Comparison of ENCODE assay signal across 9 cellular contexts in the genomic region with DNA sequence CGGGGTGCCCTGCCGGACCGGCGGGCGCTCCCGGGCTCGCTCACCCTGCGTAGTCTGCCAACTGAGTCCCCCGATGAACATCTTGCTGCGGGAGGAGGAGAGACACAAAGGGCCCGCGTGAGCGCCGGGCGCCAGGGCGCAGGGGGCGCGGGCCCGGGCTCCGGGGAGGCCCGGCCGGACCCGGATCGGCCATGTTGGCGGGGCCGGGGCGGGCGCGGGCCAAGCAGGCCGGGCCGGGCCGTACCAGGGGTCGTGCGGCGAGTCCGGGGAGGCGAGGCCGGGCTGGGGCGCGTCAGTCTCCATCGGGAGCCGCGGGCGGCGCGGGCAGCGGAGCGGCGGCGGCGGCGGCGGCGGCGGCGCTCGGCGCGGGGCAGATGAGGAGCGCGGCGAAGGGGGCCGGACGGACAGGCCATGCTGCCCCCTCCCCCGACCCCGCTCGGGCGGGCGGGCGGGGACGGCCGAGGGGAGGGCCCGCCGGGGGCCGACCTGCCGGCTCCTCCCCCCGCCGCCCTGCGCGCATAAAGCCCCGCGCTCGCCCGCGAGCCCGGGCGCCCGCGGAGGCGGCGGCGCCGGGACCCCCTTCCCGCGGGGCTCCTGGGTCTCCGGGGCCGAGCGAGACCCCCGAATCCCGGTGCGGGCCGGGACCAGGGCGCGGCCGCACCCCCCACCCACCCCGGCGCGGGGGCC. TPM values are rescaled to one million over a fixed set of nuclear protein-coding genes. Genes with fewer than 3 reads are reported as not detected.
DNase-seq lines count a peak whose midpoint lies in the region; ATAC-seq lines count a peak whose summit lies in the region.
"Had no signal": no experiment of that assay in that cellular context is flagged by ENCODE, and none has a peak within 500 bp of the region (broad histone marks: within the 10 kb centered on the region; RNA-seq: fewer than 3 reads in every experiment).

Gene MSI1 (minus strand): TSS at position 376 of the 687 bp plus-strand sequence. CDS start 73 bp downstream, at position 303.

- H3K4me1 Mint-ChIP-seq in central memory CD8-positive, alpha-beta T cell = peaks cover 15% of the 10 kb centered on the region

- H3K27me3 Mint-ChIP-seq in central memory CD8-positive, alpha-beta T cell = peaks cover 88% of the 10 kb centered on the region

- peaks cover 3% of the 10 kb centered on the region for H3K36me3 Mint-ChIP-seq in central memory CD8-positive, alpha-beta T cell (ENCODE audit: insufficient read depth)

- no peaks in the 10 kb centered on the region for H3K9me3 Mint-ChIP-seq in central memory CD8-positive, alpha-beta T cell

- no peak for ATAC-seq in central memory CD8-positive, alpha-beta T cell (replicated peaks; ENCODE audit: extremely low read depth, poor library complexity, severe bottlenecking)
- no peak for ATAC-seq in left lobe of liver

- peak within 1 kb of the TSS; percentile 71 for H3K4me3 Mint-ChIP-seq in central memory CD8-positive, alpha-beta T cell

- peak within 1 kb of the TSS; percentile 26 for H3K27ac Mint-ChIP-seq in central memory CD8-positive, alpha-beta T cell (ENCODE audit: low read depth)

- DNase-seq in stimulated activated CD4-positive, alpha-beta T cell treated with anti-CD3 and anti-CD28 coated beads, Interleukin-15, amount 100 ng/mL, for 24 hours = peak; percentile 17
- no peak for DNase-seq in stimulated activated CD4-positive, alpha-beta T cell treated with anti-CD3 and anti-CD28 coated beads, Interleukin-4, amount 100 ng/mL, for 24 hours
- no peak for DNase-seq in central memory CD8-positive, alpha-beta T cell (ENCODE audit: low spot score in 2 of 2)
- DNase-seq in midbrain (lab: John Stamatoyannopoulos, UW) (peak; percentile 12), left lobe of liver (ENCODE audit: low spot score) (no peak), foreskin melanocyte (no peak), DMS153 treated with DMSO at 0.1 percent for 48 hours (lab: John Stamatoyannopoulos, UW; ENCODE audit: unreplicated experiment) (no peak), NCI-H2029 (lab: John Stamatoyannopoulos, UW) (no peak)
- DNase-seq: NCI-H345 had no signal

RNA-seq across cellular contexts. Expression of gene MSI1, which starts in this region (rescaled TPM):
- not detected for total RNA-seq in left lobe of liver

Comparison
In these comparisons a context has a peak if more than half of its experiments do, and no peak if none do; other contexts are left out.
1. DNase-seq: peak in stimulated activated CD4-positive, alpha-beta T cell treated with anti-CD3 and anti-CD28 coated beads, Interleukin-15, amount 100 ng/mL, for 24 hours (single experiment) and midbrain (single experiment); none in stimulated activated CD4-positive, alpha-beta T cell treated with anti-CD3 and anti-CD28 coated beads, Interleukin-4, amount 100 ng/mL, for 24 hours (single experiment), central memory CD8-positive, alpha-beta T cell (0 of 2), left lobe of liver (single experiment), foreskin melanocyte (single experiment), DMS153 treated with DMSO at 0.1 percent for 48 hours (single experiment) and NCI-H2029 (single experiment).